ENCODE assay signal across 25 cellular contexts in the genomic region with DNA sequence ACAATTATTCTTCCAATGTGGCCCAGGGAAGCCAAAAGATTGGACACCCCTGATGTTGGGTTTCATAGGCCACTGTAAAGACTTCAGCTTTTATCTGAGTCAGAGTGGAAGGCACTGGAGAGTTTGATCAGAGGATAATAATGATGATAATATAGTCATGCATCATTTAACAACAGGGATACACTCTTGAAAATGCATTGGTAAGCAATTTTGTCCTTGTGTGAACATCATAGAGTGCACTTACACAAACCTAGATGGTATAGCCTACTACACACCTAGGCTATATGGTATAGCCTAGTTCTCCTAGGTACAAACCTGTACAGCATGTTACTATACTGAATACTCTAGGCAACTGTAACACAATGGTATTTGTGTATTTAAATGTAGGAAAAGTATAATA.
"Had no signal": no experiment of that assay in that cellular context is flagged by ENCODE, and none has a peak within 500 bp of the region (broad histone marks: within the 10 kb centered on the region; RNA-seq: fewer than 3 reads in every experiment).

No MANE protein-coding gene starts in this region.

- H3K27ac ChIP-seq: brain microvascular endothelial cell, SK-N-MC, WERI-Rb-1 had no signal

- H3K36me3 ChIP-seq: brain microvascular endothelial cell, WERI-Rb-1 had no signal

- H3K4me3 ChIP-seq: SK-N-MC had no signal

- H3K9me3 Mint-ChIP-seq: activated CD8-positive, alpha-beta T cell treated with anti-CD3 and anti-CD28 coated beads for 36 hours had no signal

- DNase-seq: activated CD4-positive, alpha-beta T cell treated with anti-CD3 and anti-CD28 coated beads, Interleukin-2, amount 10 ng/mL, durations not matched to agents 24 days and 14 days; activated CD4-positive, alpha-beta T cell treated with anti-CD3 and anti-CD28 coated beads, Interleukin-2, amount 50 U/mL, for 4 hours; activated CD8-positive, alpha-beta T cell treated with anti-CD3 and anti-CD28 coated beads for 36 hours; activated gamma-delta T cell; activated naive CD4-positive, alpha-beta T cell treated with anti-CD3 and anti-CD28 coated beads, Interleukin-2, amount 50 U/mL, for 16 hours; activated naive CD8-positive, alpha-beta T cell treated with anti-CD3 and anti-CD28 coated beads for 36 hours; activated T-cell treated with anti-CD3 and anti-CD28 coated beads, Interleukin-2, amount 50 U/mL, for 1 hour; amniotic stem cell; aorta; brain microvascular endothelial cell; central memory CD4-positive, alpha-beta T cell; MM.1S; MV-4-11; NCI-H1092; NCI-H1436 treated with DMSO at 0.1 percent for 48 hours; NCI-H1694 treated with DMSO at 0.1 percent for 48 hours; NCI-H2029; NCI-H345; NCI-H524 treated with DMSO at 0.1 percent for 48 hours; OCI-M1; Right ventricle myocardium superior; T1000; WERI-Rb-1 had no signal

- H3K27ac Mint-ChIP-seq: activated CD4-positive, alpha-beta T cell treated with anti-CD3 and anti-CD28 coated beads, Interleukin-2, amount 10 ng/mL, durations not matched to agents 24 days and 14 days; activated CD8-positive, alpha-beta T cell treated with anti-CD3 and anti-CD28 coated beads for 36 hours; activated T-helper 2 cell treated with anti-CD3 and anti-CD28 coated beads, Interferon-gamma antibody, Interleukin-2, Interleukin-4, amounts not matched to agents 10 μg/mL and 5 μg/mL and 100 μg/mL, durations not matched to agents 14 hours and 24 hours and 36 hours had no signal

- H3K4me3 Mint-ChIP-seq: activated CD4-positive, alpha-beta T cell treated with anti-CD3 and anti-CD28 coated beads, Interleukin-2, amount 10 ng/mL, durations not matched to agents 24 days and 14 days; activated CD8-positive, alpha-beta T cell treated with anti-CD3 and anti-CD28 coated beads for 36 hours; activated naive CD8-positive, alpha-beta T cell treated with anti-CD3 and anti-CD28 coated beads for 36 hours had no signal

- ATAC-seq: activated CD8-positive, alpha-beta T cell treated with anti-CD3 and anti-CD28 coated beads for 36 hours had no signal

- H3K27me3 ChIP-seq: brain microvascular endothelial cell had no signal

- H3K27me3 Mint-ChIP-seq: activated CD8-positive, alpha-beta T cell treated with anti-CD3 and anti-CD28 coated beads for 36 hours; activated naive CD8-positive, alpha-beta T cell treated with anti-CD3 and anti-CD28 coated beads for 36 hours had no signal
